Comparison of ENCODE assay signal across 22 cellular contexts in genomic region chr10:395665-396064, GRCh38.
"Had no signal": no experiment of that assay in that cellular context is flagged by ENCODE, and none has a peak within 500 bp of the region (broad histone marks: within the 10 kb centered on the region; RNA-seq: fewer than 3 reads in every experiment).

No MANE protein-coding gene starts in this region.

- H3K27ac ChIP-seq: cardiac muscle cell, colonic mucosa, SK-N-MC, tibial artery, VCaP had no signal

- H3K4me1 ChIP-seq: colonic mucosa had no signal

- DNase-seq: activated CD4-positive, alpha-beta T cell treated with anti-CD3 and anti-CD28 coated beads for 1 hour; activated CD4-positive, alpha-beta T cell treated with anti-CD3 and anti-CD28 coated beads, Interleukin-2, amount 50 U/mL, for 48 hours; activated CD8-positive, alpha-beta memory T cell treated with anti-CD3 and anti-CD28 coated beads, Interleukin-2, amount 10 ng/mL, durations not matched to agents 7 days and 5 days; activated naive CD4-positive, alpha-beta T cell treated with anti-CD3 and anti-CD28 coated beads, Interleukin-2, amount 10 ng/mL, durations not matched to agents 7 days and 5 days; activated T-cell treated with anti-CD3 and anti-CD28 coated beads, Interleukin-2, amount 50 U/mL, for 1 hour; colonic mucosa; effector CD4-positive, alpha-beta T cell; esophagus squamous epithelium; glutamatergic neuron; hypothalamus; kidney; mesenchymal stem cell; nephron progenitor cell; occipital lobe; stimulated activated CD4-positive, alpha-beta T cell treated with anti-CD3 and anti-CD28 coated beads, Interleukin-12 subunit alpha, Interleukin-12 subunit beta, amount 100 ng/mL, for 4 hours; stimulated activated CD4-positive, alpha-beta T cell treated with anti-CD3 and anti-CD28 coated beads, Interleukin-2, amount 100 ng/mL, for 24 hours; T-cell; T1000 had no signal

- H3K4me3 ChIP-seq: cardiac muscle cell, colonic mucosa, esophagus squamous epithelium, SK-N-MC, tibial artery had no signal

- H3K27me3 ChIP-seq: cardiac muscle cell, colonic mucosa, esophagus squamous epithelium, tibial artery had no signal

- H3K36me3 ChIP-seq: cardiac muscle cell, colonic mucosa had no signal

- H3K9me3 ChIP-seq: colonic mucosa, esophagus squamous epithelium, tibial artery had no signal

- ATAC-seq: activated CD8-positive, alpha-beta memory T cell treated with anti-CD3 and anti-CD28 coated beads, Interleukin-2, amount 10 ng/mL, durations not matched to agents 7 days and 5 days; T-cell had no signal
